9 cellular contexts compared by ENCODE assay signal in genomic region chr16:70267516-70267915, GRCh38. TPM values are rescaled to one million over a fixed set of nuclear protein-coding genes. Genes with fewer than 3 reads are reported as not detected.
DNase-seq lines count a peak whose midpoint lies in the region; ATAC-seq lines count a peak whose summit lies in the region.
"Had no signal": no experiment of that assay in that cellular context is flagged by ENCODE, and none has a peak within 500 bp of the region (broad histone marks: within the 10 kb centered on the region; RNA-seq: fewer than 3 reads in every experiment).

No MANE protein-coding gene starts in this region.

- intact Hi-C loops in activated naive CD4-positive, alpha-beta T cell treated with anti-CD3 and anti-CD28 coated beads for 36 hours (cut with micrococcal nuclease): loop anchor here (5.0 kb wide), 1 partner anchor 285 kb away; no protein-coding TSS in a partner anchor

- no peak overlapping the region for H3K4me3 Mint-ChIP-seq in activated naive CD4-positive, alpha-beta T cell treated with anti-CD3 and anti-CD28 coated beads for 36 hours
- H3K4me3 Mint-ChIP-seq in activated CD8-positive, alpha-beta T cell treated with anti-CD3 and anti-CD28 coated beads, Interleukin-2, amount 10 ng/mL, durations not matched to agents 7 days and 5 days: no peak overlapping the region
- H3K4me3 Mint-ChIP-seq: central memory CD8-positive, alpha-beta T cell had no signal

- no peak overlapping the region for H3K27ac Mint-ChIP-seq in activated naive CD4-positive, alpha-beta T cell treated with anti-CD3 and anti-CD28 coated beads for 36 hours
- no peak overlapping the region for H3K27ac Mint-ChIP-seq in activated naive CD4-positive, alpha-beta T cell treated with anti-CD3 and anti-CD28 coated beads, Interleukin-2, amount 50 U/mL, for 72 hours
- H3K27ac Mint-ChIP-seq in activated CD8-positive, alpha-beta T cell treated with anti-CD3 and anti-CD28 coated beads, Interleukin-2, amount 10 ng/mL, durations not matched to agents 7 days and 5 days: no peak overlapping the region

- no peak for ATAC-seq in activated naive CD4-positive, alpha-beta T cell treated with anti-CD3 and anti-CD28 coated beads, Interleukin-2, amount 50 U/mL, for 72 hours
- no peak for ATAC-seq in activated CD8-positive, alpha-beta T cell treated with anti-CD3 and anti-CD28 coated beads, Interleukin-2, amount 10 ng/mL, durations not matched to agents 7 days and 5 days
- no peak for ATAC-seq in GM21737 (IDR thresholded peaks at IDR 0.05; ENCODE audit: unreplicated experiment)
- ATAC-seq in HG02623 (IDR thresholded peaks at IDR 0.05; ENCODE audit: unreplicated experiment): no peak
- ATAC-seq in HG03159 (IDR thresholded peaks at IDR 0.05; ENCODE audit: unreplicated experiment): no peak

- no peaks in the 10 kb centered on the region for H3K9me3 Mint-ChIP-seq in activated naive CD4-positive, alpha-beta T cell treated with anti-CD3 and anti-CD28 coated beads for 36 hours
- H3K9me3 Mint-ChIP-seq in activated naive CD4-positive, alpha-beta T cell treated with anti-CD3 and anti-CD28 coated beads, Interleukin-2, amount 50 U/mL, for 72 hours: no peaks in the 10 kb centered on the region
- H3K9me3 Mint-ChIP-seq in activated CD8-positive, alpha-beta T cell treated with anti-CD3 and anti-CD28 coated beads, Interleukin-2, amount 10 ng/mL, durations not matched to agents 7 days and 5 days (ENCODE audit: insufficient read depth): no peaks in the 10 kb centered on the region
- H3K9me3 Mint-ChIP-seq: central memory CD8-positive, alpha-beta T cell had no signal

- no peaks in the 10 kb centered on the region for H3K27me3 Mint-ChIP-seq in activated naive CD4-positive, alpha-beta T cell treated with anti-CD3 and anti-CD28 coated beads for 36 hours (ENCODE audit: low read depth)
- H3K27me3 Mint-ChIP-seq in activated CD8-positive, alpha-beta T cell treated with anti-CD3 and anti-CD28 coated beads, Interleukin-2, amount 10 ng/mL, durations not matched to agents 7 days and 5 days (ENCODE audit: low read depth): no peaks in the 10 kb centered on the region
- H3K27me3 Mint-ChIP-seq: central memory CD8-positive, alpha-beta T cell had no signal

- POLR2A ChIA-PET in activated CD8-positive, alpha-beta T cell treated with anti-CD3 and anti-CD28 coated beads, Interleukin-2, amount 10 ng/mL, durations not matched to agents 7 days and 5 days (lab: Charles Lee): interaction anchor here (1.0 to 1.2 kb wide), 3 partner anchors 11 to 21 kb away, joined by 3 read pairs; partner anchors contain the start of genes AARS1 and EXOSC6

- peak; percentile 37 for DNase-seq in activated naive CD4-positive, alpha-beta T cell treated with anti-CD3 and anti-CD28 coated beads for 36 hours
- DNase-seq in activated naive CD4-positive, alpha-beta T cell treated with anti-CD3 and anti-CD28 coated beads, Interleukin-2, amount 50 U/mL, for 72 hours (ENCODE audit: low spot score in 2 of 2): no peak
- DNase-seq in Kasumi-1 (lab: John Stamatoyannopoulos, UW): peak; percentile 81 to 86
- DNase-seq in activated CD8-positive, alpha-beta T cell treated with anti-CD3 and anti-CD28 coated beads, Interleukin-2, amount 10 ng/mL, durations not matched to agents 7 days and 5 days: peak; percentile 37
- DNase-seq in islet precursor cell: peak; percentile 64

- peaks cover 69% of the 10 kb centered on the region for H3K36me3 Mint-ChIP-seq in activated naive CD4-positive, alpha-beta T cell treated with anti-CD3 and anti-CD28 coated beads for 36 hours (ENCODE audit: low read depth)
- H3K36me3 Mint-ChIP-seq in activated naive CD4-positive, alpha-beta T cell treated with anti-CD3 and anti-CD28 coated beads, Interleukin-2, amount 50 U/mL, for 72 hours: peaks cover 17 to 25% of the 10 kb centered on the region in 2 donors
- peaks cover 68% of the 10 kb centered on the region for H3K36me3 Mint-ChIP-seq in activated CD8-positive, alpha-beta T cell treated with anti-CD3 and anti-CD28 coated beads, Interleukin-2, amount 10 ng/mL, durations not matched to agents 7 days and 5 days (ENCODE audit: low read depth)

- CTCF ChIA-PET in activated naive CD4-positive, alpha-beta T cell treated with anti-CD3 and anti-CD28 coated beads for 36 hours (lab: Charles Lee): interaction anchor here (0.6 to 1.5 kb wide), 13 partner anchors 8 to 1242 kb away, joined by 3 to 7 read pairs (median 4); partner anchors contain the start of genes AARS1 and EXOSC6
- CTCF ChIA-PET in activated CD8-positive, alpha-beta T cell treated with anti-CD3 and anti-CD28 coated beads, Interleukin-2, amount 10 ng/mL, durations not matched to agents 7 days and 5 days (lab: Charles Lee): interaction anchor here (0.6 to 2.8 kb wide), 18 partner anchors 10 to 397 kb away, joined by 3 to 24 read pairs (median 4); partner anchors contain the start of genes AARS1, DDX19B and EXOSC6

- no peaks in the 10 kb centered on the region for H3K4me1 Mint-ChIP-seq in activated naive CD4-positive, alpha-beta T cell treated with anti-CD3 and anti-CD28 coated beads for 36 hours (ENCODE audit: low read depth)
- no peaks in the 10 kb centered on the region for H3K4me1 Mint-ChIP-seq in activated CD8-positive, alpha-beta T cell treated with anti-CD3 and anti-CD28 coated beads, Interleukin-2, amount 10 ng/mL, durations not matched to agents 7 days and 5 days (ENCODE audit: low read depth)
- H3K4me1 Mint-ChIP-seq: central memory CD8-positive, alpha-beta T cell had no signal

RNA-seq across cellular contexts. Expression of gene EXOSC6, which starts 15.8 kb away (rescaled TPM):
- total RNA-seq in activated naive CD4-positive, alpha-beta T cell treated with anti-CD3 and anti-CD28 coated beads for 36 hours: 10 to 100 TPM; 20.3 to 21.0 TPM
- total RNA-seq in activated naive CD4-positive, alpha-beta T cell treated with anti-CD3 and anti-CD28 coated beads, Interleukin-2, amount 50 U/mL, for 72 hours: 10 to 100 TPM; 20.4 to 23.3 TPM
- total RNA-seq in activated CD8-positive, alpha-beta T cell treated with anti-CD3 and anti-CD28 coated beads, Interleukin-2, amount 10 ng/mL, durations not matched to agents 7 days and 5 days: 10 to 100 TPM; 27.6 to 28.5 TPM

RNA-seq across cellular contexts. Expression of gene AARS1, which starts 21.8 kb away (rescaled TPM):
- total RNA-seq in activated naive CD4-positive, alpha-beta T cell treated with anti-CD3 and anti-CD28 coated beads for 36 hours: 100 to 1,000 TPM; 237 to 238 TPM
- total RNA-seq in activated naive CD4-positive, alpha-beta T cell treated with anti-CD3 and anti-CD28 coated beads, Interleukin-2, amount 50 U/mL, for 72 hours: 100 to 1,000 TPM; 147 to 151 TPM
- total RNA-seq in activated CD8-positive, alpha-beta T cell treated with anti-CD3 and anti-CD28 coated beads, Interleukin-2, amount 10 ng/mL, durations not matched to agents 7 days and 5 days: 100 to 1,000 TPM in 1 of 2 experiments, 10 to 100 TPM in 1; 98.5 to 103 TPM

RNA-seq across cellular contexts. Expression of gene DDX19B, which starts 31.5 kb away (rescaled TPM):
- total RNA-seq in activated naive CD4-positive, alpha-beta T cell treated with anti-CD3 and anti-CD28 coated beads for 36 hours: 10 to 100 TPM; 28.7 to 31.3 TPM
- total RNA-seq in activated naive CD4-positive, alpha-beta T cell treated with anti-CD3 and anti-CD28 coated beads, Interleukin-2, amount 50 U/mL, for 72 hours: 10 to 100 TPM; 21.6 to 32.6 TPM
- total RNA-seq in activated CD8-positive, alpha-beta T cell treated with anti-CD3 and anti-CD28 coated beads, Interleukin-2, amount 10 ng/mL, durations not matched to agents 7 days and 5 days: 10 to 100 TPM; 28.8 to 32.6 TPM

Comparison
In these comparisons a context has a peak if more than half of its experiments do, and no peak if none do; other contexts are left out.
1. DNase-seq: peak in activated naive CD4-positive, alpha-beta T cell treated with anti-CD3 and anti-CD28 coated beads for 36 hours (single experiment), Kasumi-1 (2 of 2), activated CD8-positive, alpha-beta T cell treated with anti-CD3 and anti-CD28 coated beads, Interleukin-2, amount 10 ng/mL, durations not matched to agents 7 days and 5 days (single experiment) and islet precursor cell (single experiment); none in activated naive CD4-positive, alpha-beta T cell treated with anti-CD3 and anti-CD28 coated beads, Interleukin-2, amount 50 U/mL, for 72 hours (0 of 2).